ENCODE assay signal across 1 cellular context in the genomic region with DNA sequence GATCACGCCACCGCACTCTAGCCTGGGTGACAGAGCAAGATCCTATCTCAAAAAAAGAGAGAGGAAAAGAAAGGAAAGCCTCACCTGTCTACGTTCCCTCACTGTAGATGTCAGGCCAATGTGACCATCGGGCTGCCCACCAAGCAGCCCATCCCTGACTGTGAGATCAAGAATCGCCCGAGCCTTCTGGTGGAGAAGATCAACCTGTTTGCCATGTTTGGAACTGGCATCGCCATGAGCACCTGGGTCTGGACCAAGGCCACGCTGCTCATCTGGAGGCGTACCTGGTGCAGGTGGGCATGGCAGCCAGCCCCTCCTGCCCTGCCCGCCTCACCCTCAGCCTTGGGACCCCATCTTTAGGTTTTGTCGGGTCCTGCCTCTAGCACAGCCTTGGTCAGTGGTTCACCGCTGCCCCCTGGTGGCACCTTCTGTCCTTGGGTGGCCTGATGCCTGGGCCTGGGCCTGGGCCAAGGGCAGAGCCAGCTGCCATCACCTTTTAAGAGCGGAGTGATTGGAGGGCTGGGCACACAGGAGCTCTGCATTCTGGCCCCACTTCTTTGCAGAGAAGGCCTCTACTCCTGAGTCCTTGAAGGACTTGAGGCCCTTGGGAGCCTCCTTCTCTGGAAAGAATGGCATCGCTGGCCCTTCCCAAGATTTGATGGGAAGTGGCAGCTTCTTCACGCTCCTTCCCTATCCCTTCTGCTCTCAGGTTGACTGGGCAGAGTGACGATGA.
TF ChIP-seq lines count a peak whose summit lies in the region.

No MANE protein-coding gene starts in this region.

TF ChIP-seq in HepG2, 621 proteins besides CTCF, POLR2A, EP300 and RAD21 (continues in another document):
- no peak for TF ChIP-seq ZSCAN20 (CRISPR knock-in tag; IDR thresholded peaks at IDR 0.05; ENCODE audit: borderline replicate concordance)
- peak; percentile 56 for TF ChIP-seq XRCC5 (optimal IDR thresholded peaks at IDR 0.05; ENCODE audit: low read length)
- TF ChIP-seq ZFX (CRISPR knock-in tag; IDR thresholded peaks at IDR 0.05; ENCODE audit: low read depth), result peak; percentile 64
- peak; percentile 54; the same call in 1 of the 2 replicates for TF ChIP-seq HNRNPL (IDR thresholded peaks at IDR 0.05; ENCODE audit: low read depth, low read length)
- TF ChIP-seq, protein P1, sequence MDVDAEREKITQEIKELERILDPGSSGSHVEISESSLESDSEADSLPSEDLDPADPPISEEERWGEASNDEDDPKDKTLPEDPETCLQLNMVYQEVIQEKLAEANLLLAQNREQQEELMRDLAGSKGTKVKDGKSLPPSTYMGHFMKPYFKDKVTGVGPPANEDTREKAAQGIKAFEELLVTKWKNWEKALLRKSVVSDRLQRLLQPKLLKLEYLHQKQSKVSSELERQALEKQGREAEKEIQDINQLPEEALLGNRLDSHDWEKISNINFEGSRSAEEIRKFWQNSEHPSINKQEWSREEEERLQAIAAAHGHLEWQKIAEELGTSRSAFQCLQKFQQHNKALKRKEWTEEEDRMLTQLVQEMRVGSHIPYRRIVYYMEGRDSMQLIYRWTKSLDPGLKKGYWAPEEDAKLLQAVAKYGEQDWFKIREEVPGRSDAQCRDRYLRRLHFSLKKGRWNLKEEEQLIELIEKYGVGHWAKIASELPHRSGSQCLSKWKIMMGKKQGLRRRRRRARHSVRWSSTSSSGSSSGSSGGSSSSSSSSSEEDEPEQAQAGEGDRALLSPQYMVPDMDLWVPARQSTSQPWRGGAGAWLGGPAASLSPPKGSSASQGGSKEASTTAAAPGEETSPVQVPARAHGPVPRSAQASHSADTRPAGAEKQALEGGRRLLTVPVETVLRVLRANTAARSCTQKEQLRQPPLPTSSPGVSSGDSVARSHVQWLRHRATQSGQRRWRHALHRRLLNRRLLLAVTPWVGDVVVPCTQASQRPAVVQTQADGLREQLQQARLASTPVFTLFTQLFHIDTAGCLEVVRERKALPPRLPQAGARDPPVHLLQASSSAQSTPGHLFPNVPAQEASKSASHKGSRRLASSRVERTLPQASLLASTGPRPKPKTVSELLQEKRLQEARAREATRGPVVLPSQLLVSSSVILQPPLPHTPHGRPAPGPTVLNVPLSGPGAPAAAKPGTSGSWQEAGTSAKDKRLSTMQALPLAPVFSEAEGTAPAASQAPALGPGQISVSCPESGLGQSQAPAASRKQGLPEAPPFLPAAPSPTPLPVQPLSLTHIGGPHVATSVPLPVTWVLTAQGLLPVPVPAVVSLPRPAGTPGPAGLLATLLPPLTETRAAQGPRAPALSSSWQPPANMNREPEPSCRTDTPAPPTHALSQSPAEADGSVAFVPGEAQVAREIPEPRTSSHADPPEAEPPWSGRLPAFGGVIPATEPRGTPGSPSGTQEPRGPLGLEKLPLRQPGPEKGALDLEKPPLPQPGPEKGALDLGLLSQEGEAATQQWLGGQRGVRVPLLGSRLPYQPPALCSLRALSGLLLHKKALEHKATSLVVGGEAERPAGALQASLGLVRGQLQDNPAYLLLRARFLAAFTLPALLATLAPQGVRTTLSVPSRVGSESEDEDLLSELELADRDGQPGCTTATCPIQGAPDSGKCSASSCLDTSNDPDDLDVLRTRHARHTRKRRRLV (CRISPR knock-in tag; IDR thresholded peaks at IDR 0.05), result no peak
- TF ChIP-seq HNRNPLL (IDR thresholded peaks at IDR 0.05; ENCODE audit: low read depth, low read length, poor library complexity, severe bottlenecking), result peak; percentile 21
- no peak for TF ChIP-seq ZNF510 (CRISPR knock-in tag; IDR thresholded peaks at IDR 0.05; ENCODE audit: low read depth)
- TF ChIP-seq, protein P2, sequence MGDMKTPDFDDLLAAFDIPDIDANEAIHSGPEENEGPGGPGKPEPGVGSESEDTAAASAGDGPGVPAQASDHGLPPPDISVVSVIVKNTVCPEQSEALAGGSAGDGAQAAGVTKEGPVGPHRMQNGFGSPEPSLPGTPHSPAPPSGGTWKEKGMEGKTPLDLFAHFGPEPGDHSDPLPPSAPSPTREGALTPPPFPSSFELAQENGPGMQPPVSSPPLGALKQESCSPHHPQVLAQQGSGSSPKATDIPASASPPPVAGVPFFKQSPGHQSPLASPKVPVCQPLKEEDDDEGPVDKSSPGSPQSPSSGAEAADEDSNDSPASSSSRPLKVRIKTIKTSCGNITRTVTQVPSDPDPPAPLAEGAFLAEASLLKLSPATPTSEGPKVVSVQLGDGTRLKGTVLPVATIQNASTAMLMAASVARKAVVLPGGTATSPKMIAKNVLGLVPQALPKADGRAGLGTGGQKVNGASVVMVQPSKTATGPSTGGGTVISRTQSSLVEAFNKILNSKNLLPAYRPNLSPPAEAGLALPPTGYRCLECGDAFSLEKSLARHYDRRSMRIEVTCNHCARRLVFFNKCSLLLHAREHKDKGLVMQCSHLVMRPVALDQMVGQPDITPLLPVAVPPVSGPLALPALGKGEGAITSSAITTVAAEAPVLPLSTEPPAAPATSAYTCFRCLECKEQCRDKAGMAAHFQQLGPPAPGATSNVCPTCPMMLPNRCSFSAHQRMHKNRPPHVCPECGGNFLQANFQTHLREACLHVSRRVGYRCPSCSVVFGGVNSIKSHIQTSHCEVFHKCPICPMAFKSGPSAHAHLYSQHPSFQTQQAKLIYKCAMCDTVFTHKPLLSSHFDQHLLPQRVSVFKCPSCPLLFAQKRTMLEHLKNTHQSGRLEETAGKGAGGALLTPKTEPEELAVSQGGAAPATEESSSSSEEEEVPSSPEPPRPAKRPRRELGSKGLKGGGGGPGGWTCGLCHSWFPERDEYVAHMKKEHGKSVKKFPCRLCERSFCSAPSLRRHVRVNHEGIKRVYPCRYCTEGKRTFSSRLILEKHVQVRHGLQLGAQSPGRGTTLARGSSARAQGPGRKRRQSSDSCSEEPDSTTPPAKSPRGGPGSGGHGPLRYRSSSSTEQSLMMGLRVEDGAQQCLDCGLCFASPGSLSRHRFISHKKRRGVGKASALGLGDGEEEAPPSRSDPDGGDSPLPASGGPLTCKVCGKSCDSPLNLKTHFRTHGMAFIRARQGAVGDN (CRISPR knock-in tag; IDR thresholded peaks at IDR 0.05), result peak; percentile 63; the same call in 1 of the 2 replicates
- TF ChIP-seq ZIK1 (CRISPR knock-in tag; IDR thresholded peaks at IDR 0.05; ENCODE audit: borderline replicate concordance, low read depth), result 0 out of 2 replicates have a peak, but pooled peaks have one; percentile 28
- TF ChIP-seq ZNF383 (CRISPR knock-in tag; IDR thresholded peaks at IDR 0.05; ENCODE audit: borderline replicate concordance), result no peak
- no peak for TF ChIP-seq ARNT2 (CRISPR knock-in tag; IDR thresholded peaks at IDR 0.05; ENCODE audit: low read depth)
- peak; percentile 22 for TF ChIP-seq AGO2 (optimal IDR thresholded peaks at IDR 0.05; ENCODE audit: low read depth, low read length)
- no peak for TF ChIP-seq HNRNPUL1 (IDR thresholded peaks at IDR 0.05; ENCODE audit: low read depth, low read length)
- TF ChIP-seq TEAD2 (CRISPR knock-in tag; IDR thresholded peaks at IDR 0.05), result no peak
- peak; percentile 30; the same call in 1 of the 2 replicates for TF ChIP-seq CBFB (CRISPR knock-in tag; IDR thresholded peaks at IDR 0.05)
- TF ChIP-seq, protein P3, sequence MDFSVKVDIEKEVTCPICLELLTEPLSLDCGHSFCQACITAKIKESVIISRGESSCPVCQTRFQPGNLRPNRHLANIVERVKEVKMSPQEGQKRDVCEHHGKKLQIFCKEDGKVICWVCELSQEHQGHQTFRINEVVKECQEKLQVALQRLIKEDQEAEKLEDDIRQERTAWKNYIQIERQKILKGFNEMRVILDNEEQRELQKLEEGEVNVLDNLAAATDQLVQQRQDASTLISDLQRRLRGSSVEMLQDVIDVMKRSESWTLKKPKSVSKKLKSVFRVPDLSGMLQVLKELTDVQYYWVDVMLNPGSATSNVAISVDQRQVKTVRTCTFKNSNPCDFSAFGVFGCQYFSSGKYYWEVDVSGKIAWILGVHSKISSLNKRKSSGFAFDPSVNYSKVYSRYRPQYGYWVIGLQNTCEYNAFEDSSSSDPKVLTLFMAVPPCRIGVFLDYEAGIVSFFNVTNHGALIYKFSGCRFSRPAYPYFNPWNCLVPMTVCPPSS (IDR thresholded peaks at IDR 0.05), result no peak
- peak; percentile 59; the same call in 1 of the 2 replicates for TF ChIP-seq FOXC1 (CRISPR knock-in tag; IDR thresholded peaks at IDR 0.05; ENCODE audit: borderline replicate concordance)
- peak; percentile 29; the same call in 1 of the 2 replicates for TF ChIP-seq ZFY (CRISPR knock-in tag; IDR thresholded peaks at IDR 0.05)
- TF ChIP-seq ZNF382 (CRISPR knock-in tag; IDR thresholded peaks at IDR 0.05; ENCODE audit: borderline replicate concordance), result no peak
- peak; percentile 96 for TF ChIP-seq STAG1 (CRISPR knock-in tag; IDR thresholded peaks at IDR 0.05)
- TF ChIP-seq, protein P4, sequence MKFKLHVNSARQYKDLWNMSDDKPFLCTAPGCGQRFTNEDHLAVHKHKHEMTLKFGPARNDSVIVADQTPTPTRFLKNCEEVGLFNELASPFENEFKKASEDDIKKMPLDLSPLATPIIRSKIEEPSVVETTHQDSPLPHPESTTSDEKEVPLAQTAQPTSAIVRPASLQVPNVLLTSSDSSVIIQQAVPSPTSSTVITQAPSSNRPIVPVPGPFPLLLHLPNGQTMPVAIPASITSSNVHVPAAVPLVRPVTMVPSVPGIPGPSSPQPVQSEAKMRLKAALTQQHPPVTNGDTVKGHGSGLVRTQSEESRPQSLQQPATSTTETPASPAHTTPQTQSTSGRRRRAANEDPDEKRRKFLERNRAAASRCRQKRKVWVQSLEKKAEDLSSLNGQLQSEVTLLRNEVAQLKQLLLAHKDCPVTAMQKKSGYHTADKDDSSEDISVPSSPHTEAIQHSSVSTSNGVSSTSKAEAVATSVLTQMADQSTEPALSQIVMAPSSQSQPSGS (CRISPR knock-in tag; IDR thresholded peaks at IDR 0.05), result no peak
- TF ChIP-seq HOXA3 (CRISPR knock-in tag; IDR thresholded peaks at IDR 0.05), result peak; percentile 34; the same call in 1 of the 2 replicates
- TF ChIP-seq, protein P5, sequence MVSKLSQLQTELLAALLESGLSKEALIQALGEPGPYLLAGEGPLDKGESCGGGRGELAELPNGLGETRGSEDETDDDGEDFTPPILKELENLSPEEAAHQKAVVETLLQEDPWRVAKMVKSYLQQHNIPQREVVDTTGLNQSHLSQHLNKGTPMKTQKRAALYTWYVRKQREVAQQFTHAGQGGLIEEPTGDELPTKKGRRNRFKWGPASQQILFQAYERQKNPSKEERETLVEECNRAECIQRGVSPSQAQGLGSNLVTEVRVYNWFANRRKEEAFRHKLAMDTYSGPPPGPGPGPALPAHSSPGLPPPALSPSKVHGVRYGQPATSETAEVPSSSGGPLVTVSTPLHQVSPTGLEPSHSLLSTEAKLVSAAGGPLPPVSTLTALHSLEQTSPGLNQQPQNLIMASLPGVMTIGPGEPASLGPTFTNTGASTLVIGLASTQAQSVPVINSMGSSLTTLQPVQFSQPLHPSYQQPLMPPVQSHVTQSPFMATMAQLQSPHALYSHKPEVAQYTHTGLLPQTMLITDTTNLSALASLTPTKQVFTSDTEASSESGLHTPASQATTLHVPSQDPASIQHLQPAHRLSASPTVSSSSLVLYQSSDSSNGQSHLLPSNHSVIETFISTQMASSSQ (IDR thresholded peaks at IDR 0.05; ENCODE audit: low read depth), result no peak
- TF ChIP-seq, protein P5 (CRISPR knock-in tag; IDR thresholded peaks at IDR 0.05; ENCODE audit: borderline replicate concordance), result no peak
- no peak for TF ChIP-seq AKAP8 (CRISPR knock-in tag; IDR thresholded peaks at IDR 0.05)
- peak; percentile 50; the same call in 1 of the 2 replicates for TF ChIP-seq SMC3 (IDR thresholded peaks at IDR 0.05; ENCODE audit: low read length)
- no peak for TF ChIP-seq ZNF589 (CRISPR knock-in tag; conservative IDR thresholded peaks at IDR 0.05)
- TF ChIP-seq, protein P6, sequence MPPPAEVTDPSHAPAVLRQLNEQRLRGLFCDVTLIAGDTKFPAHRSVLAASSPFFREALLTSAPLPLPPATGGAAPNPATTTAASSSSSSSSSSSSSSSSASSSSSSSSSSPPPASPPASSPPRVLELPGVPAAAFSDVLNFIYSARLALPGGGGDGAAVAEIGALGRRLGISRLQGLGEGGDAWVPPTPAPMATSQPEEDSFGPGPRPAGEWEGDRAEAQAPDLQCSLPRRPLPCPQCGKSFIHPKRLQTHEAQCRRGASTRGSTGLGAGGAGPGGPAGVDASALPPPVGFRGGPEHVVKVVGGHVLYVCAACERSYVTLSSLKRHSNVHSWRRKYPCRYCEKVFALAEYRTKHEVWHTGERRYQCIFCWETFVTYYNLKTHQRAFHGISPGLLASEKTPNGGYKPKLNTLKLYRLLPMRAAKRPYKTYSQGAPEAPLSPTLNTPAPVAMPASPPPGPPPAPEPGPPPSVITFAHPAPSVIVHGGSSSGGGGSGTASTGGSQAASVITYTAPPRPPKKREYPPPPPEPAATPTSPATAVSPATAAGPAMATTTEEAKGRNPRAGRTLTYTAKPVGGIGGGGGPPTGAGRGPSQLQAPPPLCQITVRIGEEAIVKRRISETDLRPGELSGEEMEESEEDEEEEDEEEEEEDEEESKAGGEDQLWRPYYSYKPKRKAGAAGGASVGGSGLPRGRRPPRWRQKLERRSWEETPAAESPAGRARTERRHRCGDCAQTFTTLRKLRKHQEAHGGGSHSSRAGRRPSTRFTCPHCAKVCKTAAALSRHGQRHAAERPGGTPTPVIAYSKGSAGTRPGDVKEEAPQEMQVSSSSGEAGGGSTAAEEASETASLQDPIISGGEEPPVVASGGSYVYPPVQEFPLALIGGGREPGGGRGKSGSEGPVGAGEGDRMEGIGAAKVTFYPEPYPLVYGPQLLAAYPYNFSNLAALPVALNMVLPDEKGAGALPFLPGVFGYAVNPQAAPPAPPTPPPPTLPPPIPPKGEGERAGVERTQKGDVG (CRISPR knock-in tag; IDR thresholded peaks at IDR 0.05; ENCODE audit: borderline replicate concordance), result no peak
- peak; percentile 41; the same call in 1 of the 2 replicates for TF ChIP-seq KDM2A (CRISPR knock-in tag; IDR thresholded peaks at IDR 0.05; ENCODE audit: borderline replicate concordance, low read depth)
- 0 out of 2 replicates have a peak, but pooled peaks have one; percentile 17 for TF ChIP-seq SP5 (CRISPR knock-in tag; IDR thresholded peaks at IDR 0.05; ENCODE audit: borderline replicate concordance, low read depth)
- TF ChIP-seq GABPB1 (CRISPR knock-in tag; IDR thresholded peaks at IDR 0.05), result peak; percentile 26; the same call in 1 of the 2 replicates
- TF ChIP-seq IKZF1 (IDR thresholded peaks at IDR 0.05), result no peak
- TF ChIP-seq RBM39 (IDR thresholded peaks at IDR 0.05; ENCODE audit: low read depth, low read length, poor library complexity, severe bottlenecking), result peak; percentile 32
- TF ChIP-seq ZNF788 (CRISPR knock-in tag; IDR thresholded peaks at IDR 0.05; ENCODE audit: borderline replicate concordance), result peak; percentile 49; the same call in 1 of the 2 replicates
- TF ChIP-seq ZNF44 (CRISPR knock-in tag; IDR thresholded peaks at IDR 0.05), result no peak
